ENCODE assay signal across 27 cellular contexts in the genomic region with DNA sequence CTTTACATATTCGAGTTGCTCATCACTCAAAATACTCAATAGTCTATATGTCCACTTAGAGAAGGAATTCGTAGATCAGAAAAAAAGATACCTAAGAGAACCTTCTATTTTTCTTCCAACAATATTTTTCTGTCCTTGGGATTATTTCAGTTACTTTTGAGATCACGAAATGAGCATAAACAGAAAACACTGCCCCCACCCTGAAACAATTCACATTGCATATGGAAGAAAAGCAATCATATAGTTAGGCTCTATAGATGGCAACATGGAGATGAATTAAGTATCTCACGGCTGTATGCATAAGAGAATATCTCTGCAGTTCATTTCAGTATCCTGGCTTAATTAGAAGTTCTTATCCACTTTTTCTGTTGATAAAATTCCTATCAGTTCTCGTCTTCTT.
DNase-seq lines count a peak whose midpoint lies in the region; TF ChIP-seq lines count a peak whose summit lies in the region.
"Had no signal": no experiment of that assay in that cellular context is flagged by ENCODE, and none has a peak within 500 bp of the region (broad histone marks: within the 10 kb centered on the region; RNA-seq: fewer than 3 reads in every experiment).

No MANE protein-coding gene starts in this region.

- no peak overlapping the region for H4K12ac ChIP-seq in trophoblast cell (ENCODE audit: low read depth, low read length)

- H3K14ac ChIP-seq in trophoblast cell (ENCODE audit: low read length) = no peak overlapping the region

- H3K36me3 ChIP-seq in GM23248 (ENCODE audit: low read depth) (no peaks in the 10 kb centered on the region), trophoblast cell (ENCODE audit: control insufficient read depth in 1 of 2, insufficient read depth in 2 of 2, low read length in 2 of 2) (no peaks in the 10 kb centered on the region)
- H3K36me3 ChIP-seq: BE2C, ovary had no signal

- H3K9ac ChIP-seq in GM23248 (no peak overlapping the region), trophoblast cell (ENCODE audit: low read length) (no peak overlapping the region)

- no peaks in the 10 kb centered on the region for H3K9me3 ChIP-seq in GM23248 (ENCODE audit: low read depth)
- no peaks in the 10 kb centered on the region for H3K9me3 ChIP-seq in trophoblast cell (ENCODE audit: insufficient read depth, low read depth, low read length)
- H3K9me3 ChIP-seq: A549, BE2C, body of pancreas, ovary had no signal

- peak; percentile 27 for DNase-seq in NCI-H1105 treated with DMSO at 0.1 percent for 48 hours (lab: John Stamatoyannopoulos, UW)
- DNase-seq in NCI-H1105 (lab: John Stamatoyannopoulos, UW) = no peak
- DNase-seq in LNCaP clone FGC (ENCODE audit: low read depth) = no peak
- peak; percentile 17 for DNase-seq in SK-MEL-5 (ENCODE audit: low read depth, low spot score)
- DNase-seq in neural crest cell (ENCODE audit: low read depth, low spot score) = no peak
- no peak for DNase-seq in GM23248
- DNase-seq in trophoblast cell = no peak
- no peak for DNase-seq in cerebellar cortex (ENCODE audit: low spot score)
- DNase-seq: activated CD4-positive, alpha-beta T cell treated with anti-CD3 and anti-CD28 coated beads for 36 hours; activated gamma-delta T cell treated with Interleukin-2 at 50 U/mL for 16 hours; activated T-cell treated with anti-CD3 and anti-CD28 coated beads, Interleukin-2, amount 50 U/mL, for 24 hours; BE2C; body of pancreas; COR-L47; KBM-7; midbrain; NCI-H1048; NCI-H187 treated with DMSO at 0.1 percent for 48 hours; NCI-H226; ovary; retina; SHP77 treated with DMSO at 0.1 percent for 48 hours; substantia nigra had no signal

- no peaks in the 10 kb centered on the region for H3K4me1 ChIP-seq in GM23248 (ENCODE audit: insufficient read depth)
- no peaks in the 10 kb centered on the region for H3K4me1 ChIP-seq in trophoblast cell (ENCODE audit: control insufficient read depth in 1 of 2, insufficient read depth in 2 of 2, low read length in 2 of 2)
- H3K4me1 ChIP-seq: A549, BE2C, body of pancreas had no signal

- H3K4me3 ChIP-seq in LNCaP clone FGC (ENCODE audit: low read depth, low read length) (no peak overlapping the region), GM23248 (no peak overlapping the region), trophoblast cell (ENCODE audit: low read depth, low read length) (no peak overlapping the region)
- H3K4me3 ChIP-seq: A549, body of pancreas, coronary artery, ovary had no signal

- H4K91ac ChIP-seq in trophoblast cell (ENCODE audit: low read depth, low read length) = no peak overlapping the region

- WGBS in GM23248 (ENCODE audit: low coverage in 1 of 2, low lambda C conversion rate in 2 of 2, missing lambda C conversion rate in 2 of 2), 2 experiments = 6% methylated on average over 5 of the region's 5 CpGs
- WGBS in trophoblast cell (ENCODE audit: extremely low coverage, insufficient coverage, insufficient read length) = no CpG with 5 or more reads among the region's 5 CpGs

- H3K9me2 ChIP-seq in GM23248 (ENCODE audit: insufficient read depth) = no peaks in the 10 kb centered on the region

- 0 out of 2 replicates have a peak, but pooled peaks have one; percentile 19 for TF ChIP-seq CTCF in LNCaP clone FGC (IDR thresholded peaks at IDR 0.05; ENCODE audit: control insufficient read depth, extremely low read depth, insufficient read depth)
- peak; percentile 34 for TF ChIP-seq CTCF in neural crest cell (conservative IDR thresholded peaks at IDR 0.05)

- H3K23ac ChIP-seq in trophoblast cell (ENCODE audit: low read length) = no peak overlapping the region

- H3K79me2 ChIP-seq in GM23248 (ENCODE audit: insufficient read depth) (no peaks in the 10 kb centered on the region), trophoblast cell (ENCODE audit: control insufficient read depth, insufficient read depth, low read length, poor library complexity) (no peaks in the 10 kb centered on the region)

- H3F3A ChIP-seq in GM23248 (ENCODE audit: insufficient read depth) = no peaks in the 10 kb centered on the region

- H3K4ac ChIP-seq in trophoblast cell (ENCODE audit: low read depth, low read length) = no peak overlapping the region

- no peak overlapping the region for H2AK5ac ChIP-seq in trophoblast cell (ENCODE audit: low read length)

- no peaks in the 10 kb centered on the region for H3K9me3 Mint-ChIP-seq in neural crest cell
- H3K9me3 Mint-ChIP-seq: activated T-cell treated with anti-CD3 and anti-CD28 coated beads, Interleukin-2, amount 50 U/mL, for 24 hours; stimulated activated effector memory CD8-positive, alpha-beta T cell treated with anti-CD3 and anti-CD28 coated beads, Interleukin-12 subunit alpha, Interleukin-12 subunit beta, amount 100 ng/mL, for 72 hours had no signal

- H2BK12ac ChIP-seq in trophoblast cell (ENCODE audit: low read length) = no peak overlapping the region

- no peaks in the 10 kb centered on the region for H3K27me3 ChIP-seq in GM23248 (replicated peaks; ENCODE audit: insufficient read depth)
- H3K27me3 ChIP-seq in trophoblast cell (ENCODE audit: insufficient read depth, low read length) = no peaks in the 10 kb centered on the region
- H3K27me3 ChIP-seq: BE2C, body of pancreas, ovary had no signal

- no peak overlapping the region for H3K18ac ChIP-seq in trophoblast cell (ENCODE audit: low read length)

- H3K36me3 Mint-ChIP-seq in neural crest cell (ENCODE audit: low read depth) = no peaks in the 10 kb centered on the region
- H3K36me3 Mint-ChIP-seq: natural killer cell treated with Interleukin-12 subunit alpha and Interleukin-12 subunit beta and Interleukin-15 and Interleukin-18, amount 100 ng/mL, for 72 hours; stimulated activated effector memory CD8-positive, alpha-beta T cell treated with anti-CD3 and anti-CD28 coated beads, Interleukin-12 subunit alpha, Interleukin-12 subunit beta, amount 100 ng/mL, for 72 hours had no signal

- no peak overlapping the region for H2BK120ac ChIP-seq in trophoblast cell (ENCODE audit: insufficient read depth, low read length, poor library complexity)

- no peaks in the 10 kb centered on the region for H4K20me1 ChIP-seq in GM23248 (ENCODE audit: insufficient read depth)

- in situ Hi-C loops in SK-MEL-5 (cut with HindIII; ENCODE audit: low pct_unique_long_range_greater_than_20kb, low sequenced_read_pairs) (no loop called here), GM23248 (cut with MboI) (no loop called here)

- no peak overlapping the region for H3K27ac Mint-ChIP-seq in neural crest cell (ENCODE audit: unreplicated experiment)
- H3K27ac Mint-ChIP-seq: activated CD4-positive, alpha-beta T cell treated with anti-CD3 and anti-CD28 coated beads for 36 hours; activated T-cell treated with anti-CD3 and anti-CD28 coated beads, Interleukin-2, amount 50 U/mL, for 24 hours; natural killer cell treated with Interleukin-12 subunit alpha and Interleukin-12 subunit beta and Interleukin-15 and Interleukin-18, amount 100 ng/mL, for 72 hours; stimulated activated effector memory CD8-positive, alpha-beta T cell treated with anti-CD3 and anti-CD28 coated beads, Interleukin-12 subunit alpha, Interleukin-12 subunit beta, amount 100 ng/mL, for 72 hours had no signal

- H3K4me2 ChIP-seq in GM23248 (ENCODE audit: unreplicated experiment) (no peak overlapping the region), trophoblast cell (ENCODE audit: low read length) (no peak overlapping the region)
- H3K4me2 ChIP-seq: A549 had no signal

- no peaks in the 10 kb centered on the region for H3K4me1 Mint-ChIP-seq in neural crest cell
- H3K4me1 Mint-ChIP-seq: stimulated activated effector memory CD8-positive, alpha-beta T cell treated with anti-CD3 and anti-CD28 coated beads, Interleukin-12 subunit alpha, Interleukin-12 subunit beta, amount 100 ng/mL, for 72 hours had no signal

- no peaks in the 10 kb centered on the region for H3K79me1 ChIP-seq in trophoblast cell (ENCODE audit: low read length)

- H3K27me3 Mint-ChIP-seq in neural crest cell (ENCODE audit: low read depth) = no peaks in the 10 kb centered on the region
- H3K27me3 Mint-ChIP-seq: activated CD4-positive, alpha-beta T cell treated with anti-CD3 and anti-CD28 coated beads for 36 hours; activated T-cell treated with anti-CD3 and anti-CD28 coated beads, Interleukin-2, amount 50 U/mL, for 24 hours; natural killer cell treated with Interleukin-12 subunit alpha and Interleukin-12 subunit beta and Interleukin-15 and Interleukin-18, amount 100 ng/mL, for 72 hours had no signal

- no peak overlapping the region for H3K27ac ChIP-seq in GM23248
- H3K27ac ChIP-seq in trophoblast cell (ENCODE audit: low read depth, low read length) = no peak overlapping the region
- H3K27ac ChIP-seq: A549, body of pancreas, coronary artery, ovary had no signal

- no peak overlapping the region for H4K8ac ChIP-seq in trophoblast cell (ENCODE audit: low read depth, low read length)

- no peak overlapping the region for H2BK5ac ChIP-seq in trophoblast cell (ENCODE audit: low read depth, low read length, poor library complexity)

- no peak overlapping the region for H3K4me3 Mint-ChIP-seq in neural crest cell
- H3K4me3 Mint-ChIP-seq: activated CD4-positive, alpha-beta T cell treated with anti-CD3 and anti-CD28 coated beads for 36 hours; activated T-cell treated with anti-CD3 and anti-CD28 coated beads, Interleukin-2, amount 50 U/mL, for 24 hours; natural killer cell treated with Interleukin-12 subunit alpha and Interleukin-12 subunit beta and Interleukin-15 and Interleukin-18, amount 100 ng/mL, for 72 hours; stimulated activated effector memory CD8-positive, alpha-beta T cell treated with anti-CD3 and anti-CD28 coated beads, Interleukin-12 subunit alpha, Interleukin-12 subunit beta, amount 100 ng/mL, for 72 hours had no signal

- H2AFZ ChIP-seq in GM23248 (no peak overlapping the region), trophoblast cell (ENCODE audit: insufficient read depth, low read length, poor library complexity) (no peak overlapping the region)

Comparison
In these comparisons a context has a peak if more than half of its experiments do, and no peak if none do; other contexts are left out.
1. DNase-seq: peak in NCI-H1105 treated with DMSO at 0.1 percent for 48 hours (single experiment) and SK-MEL-5 (single experiment); none in NCI-H1105 (single experiment), LNCaP clone FGC (single experiment), neural crest cell (single experiment), GM23248 (single experiment), trophoblast cell (0 of 2) and cerebellar cortex (single experiment).